Comparison of ENCODE assay signal across 28 cellular contexts in genomic region chr2:186603208-186603765, GRCh38. TPM values are rescaled to one million over a fixed set of nuclear protein-coding genes. Genes with fewer than 3 reads are reported as not detected.
A peak's percentile ranks its signal among the peaks of the same experiment; 100 is the strongest.
DNase-seq lines count a peak whose midpoint lies in the region; FAIRE-seq and TF ChIP-seq lines count a peak whose summit lies in the region.
"Had no signal": no experiment of that assay in that cellular context is flagged by ENCODE, and none has a peak within 500 bp of the region (broad histone marks: within the 10 kb centered on the region; RNA-seq: fewer than 3 reads in every experiment).

No MANE protein-coding gene starts in this region.

- FAIRE-seq in astrocyte (lab: Jason Lieb, UNC): no peak

- H3K79me2 ChIP-seq in mammary epithelial cell (ENCODE audit: insufficient read depth, low read length): peaks cover 54% of the 10 kb centered on the region
- peaks cover 96% of the 10 kb centered on the region for H3K79me2 ChIP-seq in astrocyte (ENCODE audit: insufficient read depth, low read length)

- TF ChIP-seq CTCF in MCF 10A (IDR thresholded peaks at IDR 0.05; ENCODE audit: unreplicated experiment) (no peak), mammary epithelial cell (conservative IDR thresholded peaks at IDR 0.05 in 1 of 2, IDR thresholded peaks at IDR 0.05 in 1 of 2; ENCODE audit: extremely low read depth in 1 of 2, insufficient read depth in 1 of 2, low read depth in 1 of 2, low read length in 2 of 2) (no peak), astrocyte (IDR thresholded peaks at IDR 0.05; ENCODE audit: insufficient read depth, low read depth, low read length) (no peak), fibroblast of pulmonary artery (IDR thresholded peaks at IDR 0.05; ENCODE audit: low read length, missing control alignments) (no peak)

- H3K27me3 Mint-ChIP-seq in MCF 10A (ENCODE audit: insufficient read depth, unreplicated experiment) (no peaks in the 10 kb centered on the region), astrocyte (ENCODE audit: low read depth, unreplicated experiment) (no peaks in the 10 kb centered on the region)
- H3K27me3 Mint-ChIP-seq: B cell; CD8-positive, alpha-beta memory T cell; naive B cell; stimulated activated naive CD8-positive, alpha-beta T cell treated with anti-CD3 and anti-CD28 coated beads, Interleukin-15, Interleukin-2, amounts not matched to agents 100 ng/mL and 50 ng/mL, for 24 hours had no signal

- H3K9me3 Mint-ChIP-seq in MCF 10A (ENCODE audit: unreplicated experiment) (no peaks in the 10 kb centered on the region), astrocyte (ENCODE audit: unreplicated experiment) (no peaks in the 10 kb centered on the region)
- H3K9me3 Mint-ChIP-seq: CD8-positive, alpha-beta memory T cell; naive B cell; stimulated activated naive CD8-positive, alpha-beta T cell treated with anti-CD3 and anti-CD28 coated beads, Interleukin-15, Interleukin-2, amounts not matched to agents 100 ng/mL and 50 ng/mL, for 24 hours had no signal

- WGBS in mammary epithelial cell (ENCODE audit: low coverage, missing lambda C conversion rate): 93% methylated on average over 1 of the region's 1 CpG

- DNase-seq in MCF 10A (ENCODE audit: unreplicated experiment) (no peak), mammary epithelial cell (no peak), astrocyte (ENCODE audit: low read depth) (no peak), fibroblast of pulmonary artery (ENCODE audit: low read depth) (peak; percentile 32), stromal cell of bone marrow (ENCODE audit: low read depth) (peak; percentile 17), NOMO-1 treated with DMSO at 0.1 percent for 48 hours (lab: John Stamatoyannopoulos, UW; ENCODE audit: unreplicated experiment) (no peak), nucleus accumbens (lab: John Stamatoyannopoulos, UW) (no peak)
- no peak for DNase-seq in stimulated activated CD4-positive, alpha-beta T cell treated with anti-CD3 and anti-CD28 coated beads, Interleukin-4, amount 100 ng/mL, for 4 hours
- DNase-seq: activated CD4-positive, alpha-beta T cell treated with anti-CD3 and anti-CD28 coated beads, Interleukin-2, amount 50 U/mL, for 4 hours; activated CD4-positive, CD25-positive, alpha-beta regulatory T cell; activated naive CD4-positive, alpha-beta T cell treated with Interleukin-2 at 50 U/mL for 16 hours; body of pancreas; CD8-positive, alpha-beta memory T cell; DMS 273 treated with DMSO at 0.1 percent for 48 hours; effector CD4-positive, alpha-beta T cell; KG1; naive B cell; NCI-H146; NCI-H2171 treated with DMSO at 0.1 percent for 48 hours; NCI-H510A treated with DMSO at 0.1 percent for 48 hours; Peyer's patch; T-helper 1 cell; tibial artery had no signal

- H3K27ac ChIP-seq in mammary epithelial cell (ENCODE audit: insufficient read depth, low read depth, low read length): no peak overlapping the region
- H3K27ac ChIP-seq in astrocyte (ENCODE audit: low read depth, low read length): peak overlapping the region; percentile 21
- H3K27ac ChIP-seq: neutrophil, Peyer's patch, SJSA1, tibial artery had no signal

- POLR2A ChIA-PET in MCF 10A (lab: Yijun Ruan, JAX): no interaction called here

- CTCF ChIA-PET in MCF 10A (lab: Yijun Ruan, JAX) (no interaction called here), mammary epithelial cell (lab: Charles Lee; ENCODE audit: low non-redundant PET) (no interaction called here)

- H3K4me1 Mint-ChIP-seq in MCF 10A (ENCODE audit: insufficient read depth, unreplicated experiment): peaks cover 5% of the 10 kb centered on the region
- peaks cover 70% of the 10 kb centered on the region for H3K4me1 Mint-ChIP-seq in astrocyte (ENCODE audit: low read depth, unreplicated experiment)
- H3K4me1 Mint-ChIP-seq: B cell, naive B cell had no signal

- H3K4me2 ChIP-seq in mammary epithelial cell (ENCODE audit: insufficient read depth, low read depth, low read length) (no peak overlapping the region), astrocyte (ENCODE audit: low read length) (no peak overlapping the region)

- H4K20me1 ChIP-seq in mammary epithelial cell (ENCODE audit: insufficient read depth, low read length) (no peaks in the 10 kb centered on the region), astrocyte (ENCODE audit: insufficient read depth, low read length) (peaks cover 65% of the 10 kb centered on the region)

- H3K9me3 ChIP-seq in mammary epithelial cell (replicated peaks; ENCODE audit: insufficient read depth, low read length) (no peaks in the 10 kb centered on the region), astrocyte (ENCODE audit: insufficient read depth, low read depth, low read length) (no peaks in the 10 kb centered on the region)
- H3K9me3 ChIP-seq: body of pancreas, HAP-1, neutrophil, Peyer's patch, SJSA1, tibial artery had no signal

- H3K9ac ChIP-seq in mammary epithelial cell (ENCODE audit: insufficient read depth, low read length) (no peak overlapping the region), astrocyte (ENCODE audit: low read length) (no peak overlapping the region)

- H3K4me3 ChIP-seq in mammary epithelial cell (replicated peaks in 1 of 3; ENCODE audit: insufficient read depth in 1 of 3, low read depth in 2 of 3, low read length in 3 of 3) (no peak overlapping the region), astrocyte (ENCODE audit: insufficient read depth, low read depth, low read length) (no peak overlapping the region), fibroblast of pulmonary artery (replicated peaks; ENCODE audit: low read depth, low read length) (no peak overlapping the region)
- H3K4me3 ChIP-seq: body of pancreas, HAP-1, Peyer's patch, SJSA1, tibial artery had no signal

- in situ Hi-C loops in mammary epithelial cell (cut with MboI; ENCODE audit: low sequenced_read_pairs in 2 of 2): no loop called here

- H3K27ac Mint-ChIP-seq in MCF 10A (ENCODE audit: low read depth, unreplicated experiment) (no peak overlapping the region), astrocyte (ENCODE audit: unreplicated experiment) (no peak overlapping the region)
- H3K27ac Mint-ChIP-seq: B cell; naive B cell; stimulated activated naive CD8-positive, alpha-beta T cell treated with anti-CD3 and anti-CD28 coated beads, Interleukin-15, Interleukin-2, amounts not matched to agents 100 ng/mL and 50 ng/mL, for 24 hours had no signal

- H3K4me1 ChIP-seq in mammary epithelial cell (ENCODE audit: insufficient read depth, low read length): no peaks in the 10 kb centered on the region
- peaks cover 16% of the 10 kb centered on the region for H3K4me1 ChIP-seq in astrocyte (ENCODE audit: insufficient read depth, low read length)
- H3K4me1 ChIP-seq: Peyer's patch had no signal

- H2AFZ ChIP-seq in mammary epithelial cell (ENCODE audit: low read depth, low read length) (no peak overlapping the region), astrocyte (ENCODE audit: low read depth, low read length) (no peak overlapping the region)

- intact Hi-C loops in MCF 10A (cut with micrococcal nuclease): no loop called here
- intact Hi-C loops in mammary epithelial cell (cut with micrococcal nuclease): no loop called here

- H3K36me3 Mint-ChIP-seq in MCF 10A (ENCODE audit: insufficient read depth, unreplicated experiment) (peaks cover 6% of the 10 kb centered on the region), astrocyte (ENCODE audit: low read depth, unreplicated experiment) (peaks cover 19% of the 10 kb centered on the region)
- H3K36me3 Mint-ChIP-seq: naive B cell had no signal

- H3K4me3 Mint-ChIP-seq in MCF 10A (ENCODE audit: unreplicated experiment): no peak overlapping the region
- no peak overlapping the region for H3K4me3 Mint-ChIP-seq in astrocyte (ENCODE audit: unreplicated experiment)
- H3K4me3 Mint-ChIP-seq: B cell; CD8-positive, alpha-beta memory T cell; naive B cell; stimulated activated naive CD8-positive, alpha-beta T cell treated with anti-CD3 and anti-CD28 coated beads, Interleukin-15, Interleukin-2, amounts not matched to agents 100 ng/mL and 50 ng/mL, for 24 hours had no signal

- dilution Hi-C loops in mammary epithelial cell (cut with HindIII; ENCODE audit: low sequenced_read_pairs): no loop called here

- H3K36me3 ChIP-seq in mammary epithelial cell (ENCODE audit: insufficient read depth, low read length) (peaks cover 5% of the 10 kb centered on the region), astrocyte (ENCODE audit: insufficient read depth, low read length) (peaks cover 24% of the 10 kb centered on the region)

- BruUV-seq in MCF 10A (replicated peaks; lab: Mats Ljungman, UMichigan): TSS peak; percentile 26
- no TSS peak for BruUV-seq in mammary epithelial cell (replicated peaks; lab: Mats Ljungman, UMichigan)

- H3K27me3 ChIP-seq in mammary epithelial cell (ENCODE audit: insufficient read depth, low read length) (no peaks in the 10 kb centered on the region), astrocyte (ENCODE audit: insufficient read depth, low read length) (no peaks in the 10 kb centered on the region)
- H3K27me3 ChIP-seq: body of pancreas, neutrophil, Peyer's patch, SJSA1, tibial artery had no signal

RNA-seq across cellular contexts. Expression of gene ITGAV, which starts 13.4 kb away (rescaled TPM):
- total RNA-seq in MCF 10A (2022) (56.1 TPM in 2 replicates), mammary epithelial cell (100 to 1,000 TPM; 103 to 257 TPM), astrocyte (661 and 779 TPM in 2 replicates)
- 45.5 TPM for polyA plus RNA-seq in mammary epithelial cell
- polyA minus RNA-seq in mammary epithelial cell: 123 TPM

Comparison
In these comparisons a context has a peak if more than half of its experiments do, and no peak if none do; other contexts are left out.
1. DNase-seq: peak in fibroblast of pulmonary artery (single experiment) and stromal cell of bone marrow (single experiment); none in MCF 10A (single experiment), mammary epithelial cell (single experiment), astrocyte (single experiment), stimulated activated CD4-positive, alpha-beta T cell treated with anti-CD3 and anti-CD28 coated beads, Interleukin-4, amount 100 ng/mL, for 4 hours (0 of 2), NOMO-1 treated with DMSO at 0.1 percent for 48 hours (single experiment) and nucleus accumbens (0 of 56).